ENCODE assay signal across 18 cellular contexts in the genomic region with DNA sequence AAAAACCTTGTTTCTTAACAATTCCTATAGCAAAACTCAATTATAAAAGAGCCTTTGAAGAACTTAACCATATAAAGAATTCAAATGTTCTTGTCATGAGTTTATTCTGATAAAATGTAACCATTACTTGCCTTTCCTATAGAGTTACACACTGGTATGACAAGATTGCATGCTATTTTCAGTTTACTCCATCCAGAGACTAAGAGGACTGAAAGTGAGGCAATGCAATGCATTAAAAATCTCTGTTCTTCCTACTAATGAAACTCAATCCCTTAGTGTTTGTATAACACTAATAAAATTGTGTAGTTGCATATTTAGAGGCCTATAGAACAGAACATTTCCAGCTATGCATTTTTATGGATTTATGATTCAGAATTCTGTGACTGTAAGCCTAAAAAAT.
DNase-seq lines count a peak whose midpoint lies in the region; ATAC-seq and FAIRE-seq lines count a peak whose summit lies in the region.
"Had no signal": no experiment of that assay in that cellular context is flagged by ENCODE, and none has a peak within 500 bp of the region (broad histone marks: within the 10 kb centered on the region; RNA-seq: fewer than 3 reads in every experiment).

No MANE protein-coding gene starts in this region.

- H3K27me3 ChIP-seq in GM23248 (replicated peaks; ENCODE audit: insufficient read depth) (no peaks in the 10 kb centered on the region), small intestine (ENCODE audit: control insufficient read depth in 2 of 2, insufficient read depth in 2 of 2, low read length in 2 of 2) (no peaks in the 10 kb centered on the region)

- H3K9me3 ChIP-seq in GM23248 (ENCODE audit: low read depth) (no peaks in the 10 kb centered on the region), small intestine (ENCODE audit: control insufficient read depth, low read depth) (no peaks in the 10 kb centered on the region)

- DNase-seq in AG08396 (ENCODE audit: low spot score) (peak; percentile 3), GM23248 (peak; percentile 6), amniotic stem cell (lab: John Stamatoyannopoulos, UW) (peak; percentile 3), iris pigment epithelial cell (ENCODE audit: low read depth) (peak; percentile 66), hypothalamus (lab: John Stamatoyannopoulos, UW) (no peak), small intestine (no peak)
- DNase-seq: COR-L47, GF-D8, NCI-H1417, NCI-H187 treated with DMSO at 0.1 percent for 48 hours, NCI-H2171, PC-9, SIG-M5 had no signal

- H3K36me3 ChIP-seq in GM23248 (ENCODE audit: low read depth) (peaks cover 5% of the 10 kb centered on the region; the same call in 1 of the 2 replicates), small intestine (ENCODE audit: control insufficient read depth in 2 of 2, insufficient read depth in 2 of 2, low read length in 2 of 2) (peaks cover 0 to 4% of the 10 kb centered on the region in 2 donors)

- no peak for FAIRE-seq in small intestine (lab: Jason Lieb, UNC)
- FAIRE-seq: GM12878, GM18507 had no signal

- H3K4me3 ChIP-seq in GM23248 (no peak overlapping the region), small intestine (ENCODE audit: low read depth in 1 of 2, low read length in 2 of 2) (no peak overlapping the region)
- H3K4me3 ChIP-seq: GM12878, PC-9 had no signal

- no peaks in the 10 kb centered on the region; the same call in 1 of the 2 replicates for H4K20me1 ChIP-seq in GM23248 (ENCODE audit: insufficient read depth)

- no peak overlapping the region for H3K4me2 ChIP-seq in GM23248 (ENCODE audit: unreplicated experiment)
- H3K4me2 ChIP-seq: KMS-11, PC-9 had no signal

- H3K27ac ChIP-seq in GM23248 (no peak overlapping the region; the same call in 1 of the 2 replicates), small intestine (ENCODE audit: low read depth in 1 of 2, low read length in 1 of 2) (no peak overlapping the region)
- H3K27ac ChIP-seq: KMS-11, PC-9, RWPE1 had no signal

- H3K9ac ChIP-seq in GM23248: no peak overlapping the region
- H3K9ac ChIP-seq: KMS-11 had no signal

- no peak for ATAC-seq in HG02981 (IDR thresholded peaks at IDR 0.05; ENCODE audit: unreplicated experiment)

- in situ Hi-C loops in GM23248 (cut with MboI): no loop called here

- peaks cover 44% of the 10 kb centered on the region for H3K79me2 ChIP-seq in GM23248 (ENCODE audit: insufficient read depth)

- H2AFZ ChIP-seq in GM23248: no peak overlapping the region
- H2AFZ ChIP-seq: PC-9 had no signal

- no peaks in the 10 kb centered on the region for H3K9me2 ChIP-seq in GM23248 (ENCODE audit: insufficient read depth)

- H3F3A ChIP-seq in GM23248 (ENCODE audit: insufficient read depth): no peaks in the 10 kb centered on the region

- H3K4me1 ChIP-seq in GM23248 (ENCODE audit: insufficient read depth) (peaks cover 5% of the 10 kb centered on the region), small intestine (ENCODE audit: control insufficient read depth in 2 of 2, insufficient read depth in 1 of 2, low read depth in 1 of 2, low read length in 1 of 2) (peaks cover 0 to 2% of the 10 kb centered on the region in 2 donors)

Comparison
In these comparisons a context has a peak if more than half of its experiments do, and no peak if none do; other contexts are left out.
1. DNase-seq: peak in AG08396 (single experiment), GM23248 (single experiment), amniotic stem cell (single experiment) and iris pigment epithelial cell (single experiment); none in hypothalamus (0 of 51) and small intestine (single experiment).